Comparison of ENCODE assay signal across 9 cellular contexts in the genomic region with DNA sequence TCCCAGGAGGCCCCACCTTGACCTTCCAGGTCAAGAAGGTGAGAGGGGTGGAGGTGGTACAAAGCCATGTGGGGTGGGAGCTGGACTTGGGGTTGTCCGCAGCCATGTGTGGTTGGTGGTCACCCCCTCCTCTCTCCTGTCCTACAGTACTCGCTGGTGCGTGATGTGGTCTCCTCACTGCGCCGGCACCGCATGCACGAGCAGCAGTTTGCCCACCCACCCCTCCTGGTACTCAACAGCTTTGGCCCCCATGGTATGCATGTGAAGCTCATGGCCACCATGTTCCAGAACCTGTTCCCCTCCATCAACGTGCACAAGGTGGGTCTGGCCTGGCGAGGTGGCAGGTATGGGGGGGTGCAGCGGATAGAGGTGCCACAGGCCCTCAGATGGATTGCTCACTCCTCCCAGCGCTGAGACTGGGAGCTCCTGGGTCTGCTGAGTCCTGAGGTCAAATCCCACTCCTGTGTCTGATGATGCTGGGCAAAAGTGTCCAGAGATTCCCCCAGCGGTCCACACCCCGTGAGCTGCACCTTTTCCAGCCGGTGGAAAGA. TPM values are rescaled to one million over a fixed set of nuclear protein-coding genes. Genes with fewer than 3 reads are reported as not detected.
DNase-seq lines count a peak whose midpoint lies in the region; ATAC-seq and TF ChIP-seq lines count a peak whose summit lies in the region.
"Had no signal": no experiment of that assay in that cellular context is flagged by ENCODE, and none has a peak within 500 bp of the region (broad histone marks: within the 10 kb centered on the region; RNA-seq: fewer than 3 reads in every experiment).

No MANE protein-coding gene starts in this region.

- H3K4me2 ChIP-seq in SK-N-SH = peak overlapping the region; percentile 100

- H3K9me3 Mint-ChIP-seq in nephron progenitor cell = no peaks in the 10 kb centered on the region

- DNase-seq in SK-N-SH (no peak), T-helper 17 cell (no peak), nephron progenitor cell (no peak), GOT3 (lab: John Stamatoyannopoulos, UW) (no peak), HPDE6-E6E7 (ENCODE audit: extremely low spot score) (no peak)
- DNase-seq: body of pancreas, foreskin melanocyte, NCI-H2171 treated with DMSO at 0.1 percent for 48 hours had no signal

- no peaks in the 10 kb centered on the region for H3K27me3 Mint-ChIP-seq in T-helper 17 cell
- peaks cover 7% of the 10 kb centered on the region for H3K27me3 Mint-ChIP-seq in nephron progenitor cell (ENCODE audit: low read depth, poor library complexity)

- H3K9me3 ChIP-seq in SK-N-SH (no peaks in the 10 kb centered on the region), T-helper 17 cell (ENCODE audit: control insufficient read depth, low read length, poor library complexity, severe bottlenecking) (no peaks in the 10 kb centered on the region)
- H3K9me3 ChIP-seq: body of pancreas had no signal

- peaks cover 30 to 34% of the 10 kb centered on the region in 2 experiments for H3K36me3 ChIP-seq in SK-N-SH (replicated peaks in 1 of 2; ENCODE audit: control insufficient read depth in 1 of 2, insufficient read depth in 2 of 2, low read length in 1 of 2)

- TF ChIP-seq EP300 in SK-N-SH (IDR thresholded peaks at IDR 0.05; ENCODE audit: borderline replicate concordance in 1 of 2, low read depth in 1 of 2, low read length in 1 of 2) = no peak

- POLR2A ChIA-PET in SK-N-SH (lab: Yijun Ruan, JAX) = interaction anchor here (1.3 to 4.2 kb wide), 3 partner anchors 8 to 11 kb away, joined by 4 to 35 read pairs (median 4); no protein-coding TSS in a partner anchor

- peak overlapping the region; percentile 96; the same call in 1 of the 2 replicates for H3K9ac ChIP-seq in SK-N-SH

- CTCF ChIA-PET in SK-N-SH (lab: Yijun Ruan, JAX) = interaction anchor here (1.3 to 5.6 kb wide), 4 partner anchors 9 to 151 kb away, joined by 4 to 58 read pairs (median 10); a partner anchor contains a TSS

- H4K20me1 ChIP-seq in SK-N-SH (ENCODE audit: insufficient read depth) = no peaks in the 10 kb centered on the region

- peaks cover 50% of the 10 kb centered on the region for H3K4me1 Mint-ChIP-seq in T-helper 17 cell
- H3K4me1 Mint-ChIP-seq in nephron progenitor cell = peaks cover 31% of the 10 kb centered on the region

- TF ChIP-seq CTCF in SK-N-SH (IDR thresholded peaks at IDR 0.05) (no peak), nephron progenitor cell (IDR thresholded peaks at IDR 0.05) (no peak)

- ATAC-seq in SK-N-SH treated with all-trans-retinoic acid at 6 μM for 48 hours (no peak), T-helper 17 cell (no peak)
- ATAC-seq: body of pancreas had no signal

- peaks cover 0 to 19% of the 10 kb centered on the region in 2 experiments; a peak in 1 of 4 replicates for H3K4me1 ChIP-seq in SK-N-SH (ENCODE audit: control insufficient read depth in 1 of 2, insufficient read depth in 2 of 2, low read depth in 1 of 2, low read length in 1 of 2)

- H2AFZ ChIP-seq in SK-N-SH (ENCODE audit: low read depth) = no peak overlapping the region

- no peak for TF ChIP-seq RAD21 in SK-N-SH (IDR thresholded peaks at IDR 0.05; ENCODE audit: low read length)

- H3K27ac Mint-ChIP-seq in T-helper 17 cell (peak overlapping the region; percentile 99), nephron progenitor cell (no peak overlapping the region)

- H3K9me2 ChIP-seq in SK-N-SH = no peaks in the 10 kb centered on the region

- peak overlapping the region; percentile 88 for H3K4me3 Mint-ChIP-seq in T-helper 17 cell
- peak overlapping the region; percentile 96 for H3K4me3 Mint-ChIP-seq in nephron progenitor cell

- no peaks in the 10 kb centered on the region for H3K27me3 ChIP-seq in SK-N-SH (ENCODE audit: insufficient read depth)
- H3K27me3 ChIP-seq: body of pancreas had no signal

- H3K36me3 Mint-ChIP-seq in T-helper 17 cell (ENCODE audit: low read depth) (peaks cover 7% of the 10 kb centered on the region), nephron progenitor cell (ENCODE audit: low read depth) (peaks cover 30% of the 10 kb centered on the region)

- H3F3A ChIP-seq in SK-N-SH (replicated peaks; ENCODE audit: insufficient read depth) = peaks cover 9% of the 10 kb centered on the region

- H3K79me2 ChIP-seq in SK-N-SH (ENCODE audit: insufficient read depth) = peaks cover 31% of the 10 kb centered on the region

- H3K4me3 ChIP-seq in SK-N-SH (ENCODE audit: low read depth in 2 of 2, low read length in 1 of 2) = peak overlapping the region in 1 of 2 experiments; percentile 51; a peak in 3 of 4 replicates
- H3K4me3 ChIP-seq: body of pancreas had no signal

- 98% methylated on average over 8 of the region's 14 CpGs for WGBS in SK-N-SH (ENCODE audit: low lambda C conversion rate)

- H3K27ac ChIP-seq in SK-N-SH (ENCODE audit: low read depth in 2 of 2, low read length in 1 of 2) = no peak overlapping the region
- H3K27ac ChIP-seq: body of pancreas had no signal

TF ChIP-seq in SK-N-SH, 30 proteins besides CTCF, POLR2A, EP300 and RAD21 (continues in another document):
- TF ChIP-seq SIN3A (IDR thresholded peaks at IDR 0.05; ENCODE audit: borderline replicate concordance, low read depth, low read length) (no peak), NRF1 (IDR thresholded peaks at IDR 0.05; ENCODE audit: low read depth, low read length) (no peak), TCF12 (IDR thresholded peaks at IDR 0.05) (no peak), MXI1 (IDR thresholded peaks at IDR 0.05; ENCODE audit: low read depth, low read length) (no peak), TEAD4 (IDR thresholded peaks at IDR 0.05; ENCODE audit: borderline replicate concordance, insufficient read depth) (no peak), RXRA (IDR thresholded peaks at IDR 0.05; ENCODE audit: borderline replicate concordance, low read depth) (no peak), RCOR1 (IDR thresholded peaks at IDR 0.05; ENCODE audit: low read length) (no peak)
- TF ChIP-seq, protein P1, sequence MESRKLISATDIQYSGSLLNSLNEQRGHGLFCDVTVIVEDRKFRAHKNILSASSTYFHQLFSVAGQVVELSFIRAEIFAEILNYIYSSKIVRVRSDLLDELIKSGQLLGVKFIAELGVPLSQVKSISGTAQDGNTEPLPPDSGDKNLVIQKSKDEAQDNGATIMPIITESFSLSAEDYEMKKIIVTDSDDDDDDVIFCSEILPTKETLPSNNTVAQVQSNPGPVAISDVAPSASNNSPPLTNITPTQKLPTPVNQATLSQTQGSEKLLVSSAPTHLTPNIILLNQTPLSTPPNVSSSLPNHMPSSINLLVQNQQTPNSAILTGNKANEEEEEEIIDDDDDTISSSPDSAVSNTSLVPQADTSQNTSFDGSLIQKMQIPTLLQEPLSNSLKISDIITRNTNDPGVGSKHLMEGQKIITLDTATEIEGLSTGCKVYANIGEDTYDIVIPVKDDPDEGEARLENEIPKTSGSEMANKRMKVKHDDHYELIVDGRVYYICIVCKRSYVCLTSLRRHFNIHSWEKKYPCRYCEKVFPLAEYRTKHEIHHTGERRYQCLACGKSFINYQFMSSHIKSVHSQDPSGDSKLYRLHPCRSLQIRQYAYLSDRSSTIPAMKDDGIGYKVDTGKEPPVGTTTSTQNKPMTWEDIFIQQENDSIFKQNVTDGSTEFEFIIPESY (IDR thresholded peaks at IDR 0.05; ENCODE audit: borderline replicate concordance, low read depth) = no peak

TF ChIP-seq in SK-N-SH treated with all-trans-retinoic acid at 6 μM for 48 hours, 23 proteins besides CTCF, POLR2A, EP300 and RAD21:
- TF ChIP-seq, protein P2, sequence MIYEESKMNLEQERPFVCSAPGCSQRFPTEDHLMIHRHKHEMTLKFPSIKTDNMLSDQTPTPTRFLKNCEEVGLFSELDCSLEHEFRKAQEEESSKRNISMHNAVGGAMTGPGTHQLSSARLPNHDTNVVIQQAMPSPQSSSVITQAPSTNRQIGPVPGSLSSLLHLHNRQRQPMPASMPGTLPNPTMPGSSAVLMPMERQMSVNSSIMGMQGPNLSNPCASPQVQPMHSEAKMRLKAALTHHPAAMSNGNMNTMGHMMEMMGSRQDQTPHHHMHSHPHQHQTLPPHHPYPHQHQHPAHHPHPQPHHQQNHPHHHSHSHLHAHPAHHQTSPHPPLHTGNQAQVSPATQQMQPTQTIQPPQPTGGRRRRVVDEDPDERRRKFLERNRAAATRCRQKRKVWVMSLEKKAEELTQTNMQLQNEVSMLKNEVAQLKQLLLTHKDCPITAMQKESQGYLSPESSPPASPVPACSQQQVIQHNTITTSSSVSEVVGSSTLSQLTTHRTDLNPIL (CRISPR knock-in tag; IDR thresholded peaks at IDR 0.05; ENCODE audit: low read depth) = no peak
- TF ChIP-seq PPARA (CRISPR knock-in tag; IDR thresholded peaks at IDR 0.05; ENCODE audit: borderline replicate concordance) (no peak), ZFP30 (CRISPR knock-in tag; IDR thresholded peaks at IDR 0.05) (no peak), BACH2 (CRISPR knock-in tag; IDR thresholded peaks at IDR 0.05; ENCODE audit: borderline replicate concordance) (no peak)
TF ChIP-seq in SK-N-SH treated with all-trans-retinoic acid at 6 μM for 48 hours: peak in this region for 0.

RNA-seq across cellular contexts. Expression of a gene that starts 1.7 kb away (rescaled TPM):
- 62.5 and 75.6 TPM in 2 replicates for polyA plus RNA-seq in SK-N-SH (2012; rRNA removed)
- 39.3 and 43.8 TPM in 2 replicates for polyA plus RNA-seq in SK-N-SH (2012; cell fraction: cytosol; rRNA removed)
- 161 and 162 TPM in 2 replicates for polyA plus RNA-seq in SK-N-SH (2012; cell fraction: nucleus; rRNA removed)
- total RNA-seq in T-helper 17 cell = 10 to 100 TPM; 79.8 to 87.8 TPM

RNA-seq across cellular contexts. Expression of a gene that starts 3.6 kb away (rescaled TPM):
- 6.8 and 8.7 TPM in 2 replicates for polyA plus RNA-seq in SK-N-SH (2012; rRNA removed)
- 1.5 and 3.1 TPM in 2 replicates for polyA plus RNA-seq in SK-N-SH (2012; cell fraction: cytosol; rRNA removed)
- 40.4 and 42.9 TPM in 2 replicates for polyA plus RNA-seq in SK-N-SH (2012; cell fraction: nucleus; rRNA removed)
- total RNA-seq in T-helper 17 cell = 10 to 100 TPM; 46.6 to 50.8 TPM

RNA-seq across cellular contexts. Expression of a gene that starts 5.4 kb away (rescaled TPM):
- 0.13 and 0.32 TPM in 2 replicates for polyA plus RNA-seq in SK-N-SH (2012; rRNA removed)
- polyA plus RNA-seq in SK-N-SH (2012; cell fraction: cytosol; rRNA removed) = 0.14 and 0.20 TPM in 2 replicates
- 0.75 and 0.85 TPM in 2 replicates for polyA plus RNA-seq in SK-N-SH (2012; cell fraction: nucleus; rRNA removed)
- total RNA-seq in T-helper 17 cell = 1 to 10 TPM in 1 of 2 donors, under 1 TPM in 1; 0.86 to 2.2 TPM
- total RNA-seq: body of pancreas had no signal

RNA-seq across cellular contexts. Expression of a gene that starts 11.8 kb away (rescaled TPM):
- polyA plus RNA-seq in SK-N-SH (2012; rRNA removed) = 271 and 432 TPM in 2 replicates
- polyA plus RNA-seq in SK-N-SH (2012; cell fraction: cytosol; rRNA removed) = 269 and 330 TPM in 2 replicates
- polyA plus RNA-seq in SK-N-SH (2012; cell fraction: nucleus; rRNA removed) = 792 and 878 TPM in 2 replicates
- 100 to 1,000 TPM; 312 to 322 TPM for total RNA-seq in T-helper 17 cell

RNA-seq across cellular contexts. Expression of a gene that starts 21.8 kb away (rescaled TPM):
- polyA plus RNA-seq in SK-N-SH (2012; rRNA removed) = 36.6 and 43.2 TPM in 2 replicates
- 18.0 and 22.7 TPM in 2 replicates for polyA plus RNA-seq in SK-N-SH (2012; cell fraction: cytosol; rRNA removed)
- 171 and 186 TPM in 2 replicates for polyA plus RNA-seq in SK-N-SH (2012; cell fraction: nucleus; rRNA removed)
- total RNA-seq in T-helper 17 cell = 10 to 100 TPM; 65.2 to 68.0 TPM
